In genomic region chr2:41847744-41848441, GRCh38 we compare ENCODE assay signal across 1 cellular context.
A peak's percentile ranks its signal among the peaks of the same experiment; 100 is the strongest.
TF ChIP-seq lines count a peak whose summit lies in the region.

No MANE protein-coding gene starts in this region.

TF ChIP-seq in HepG2, 621 proteins besides CTCF, POLR2A, EP300 and RAD21 (continued from another document and continues in another):
- no peak for TF ChIP-seq MNT (IDR thresholded peaks at IDR 0.05)
- 0 out of 2 replicates have a peak, but pooled peaks have one; percentile 75 for TF ChIP-seq ZNF414 (CRISPR knock-in tag; IDR thresholded peaks at IDR 0.05)
- no peak for TF ChIP-seq ZNF430 (CRISPR knock-in tag; IDR thresholded peaks at IDR 0.05)
- TF ChIP-seq ZNF121 (CRISPR knock-in tag; IDR thresholded peaks at IDR 0.05): no peak
- TF ChIP-seq ZBTB14 (CRISPR knock-in tag; IDR thresholded peaks at IDR 0.05): no peak
- TF ChIP-seq TMF1 (CRISPR knock-in tag; IDR thresholded peaks at IDR 0.05; ENCODE audit: low read depth): no peak
- TF ChIP-seq HCFC1 (IDR thresholded peaks at IDR 0.05; ENCODE audit: low read depth, low read length): no peak
- TF ChIP-seq ZNF687 (CRISPR knock-in tag; IDR thresholded peaks at IDR 0.05): no peak
- TF ChIP-seq ZNF580 (CRISPR knock-in tag; IDR thresholded peaks at IDR 0.05; ENCODE audit: borderline replicate concordance, low read depth): peak; percentile 90; the same call in 1 of the 2 replicates
- no peak; the same call in 1 of the 2 replicates for TF ChIP-seq ZNF749 (CRISPR knock-in tag; IDR thresholded peaks at IDR 0.05; ENCODE audit: borderline replicate concordance)
- no peak for TF ChIP-seq ZNF569 (CRISPR knock-in tag; IDR thresholded peaks at IDR 0.05; ENCODE audit: borderline replicate concordance)
- TF ChIP-seq KAT7 (CRISPR knock-in tag; IDR thresholded peaks at IDR 0.05; ENCODE audit: borderline replicate concordance): peak; percentile 68; the same call in 1 of the 2 replicates
- TF ChIP-seq TCF12 (IDR thresholded peaks at IDR 0.05): no peak
- TF ChIP-seq TCF12 (CRISPR knock-in tag; IDR thresholded peaks at IDR 0.05): peak; percentile 72; the same call in 1 of the 2 replicates
- TF ChIP-seq ZNF101 (CRISPR knock-in tag; IDR thresholded peaks at IDR 0.05; ENCODE audit: borderline replicate concordance, low read depth): no peak
- no peak for TF ChIP-seq ZNF839 (CRISPR knock-in tag; IDR thresholded peaks at IDR 0.05; ENCODE audit: borderline replicate concordance)
- no peak for TF ChIP-seq ZNF672 (CRISPR knock-in tag; IDR thresholded peaks at IDR 0.05)
- no peak for TF ChIP-seq ZNF773 (CRISPR knock-in tag; IDR thresholded peaks at IDR 0.05; ENCODE audit: borderline replicate concordance)
- no peak for TF ChIP-seq GTF3A (CRISPR knock-in tag; conservative IDR thresholded peaks at IDR 0.05)
- no peak for TF ChIP-seq ZNF275 (CRISPR knock-in tag; IDR thresholded peaks at IDR 0.05; ENCODE audit: borderline replicate concordance)
- peak; percentile 44 for TF ChIP-seq GABPB1 (CRISPR knock-in tag; IDR thresholded peaks at IDR 0.05)
- no peak for TF ChIP-seq PREB (CRISPR knock-in tag; IDR thresholded peaks at IDR 0.05)
- TF ChIP-seq PITX1 (CRISPR knock-in tag; IDR thresholded peaks at IDR 0.05): peak; percentile 91
- TF ChIP-seq ZBTB43 (CRISPR knock-in tag; conservative IDR thresholded peaks at IDR 0.05): no peak
- peak; percentile 77; the same call in 1 of the 2 replicates for TF ChIP-seq ZNF746 (CRISPR knock-in tag; IDR thresholded peaks at IDR 0.05)
- no peak for TF ChIP-seq AGO1 (IDR thresholded peaks at IDR 0.05; ENCODE audit: low read depth, low read length, poor library complexity, severe bottlenecking)
- TF ChIP-seq MLX (CRISPR knock-in tag; IDR thresholded peaks at IDR 0.05): peak; percentile 80; the same call in 1 of the 2 replicates
- no peak for TF ChIP-seq ZNF18 (CRISPR knock-in tag; IDR thresholded peaks at IDR 0.05; ENCODE audit: insufficient replicate concordance)
- peak; percentile 93 for TF ChIP-seq ZNF124 (CRISPR knock-in tag; IDR thresholded peaks at IDR 0.05)
- TF ChIP-seq IRX3 (CRISPR knock-in tag; IDR thresholded peaks at IDR 0.05; ENCODE audit: borderline replicate concordance, low read depth): no peak
- peak; percentile 52; the same call in 1 of the 2 replicates for TF ChIP-seq DRAP1 (CRISPR knock-in tag; IDR thresholded peaks at IDR 0.05)
- TF ChIP-seq NFIC (IDR thresholded peaks at IDR 0.05; ENCODE audit: low read length): peak; percentile 99
- TF ChIP-seq ZNF331 (CRISPR knock-in tag; IDR thresholded peaks at IDR 0.05): peak; percentile 97
- no peak for TF ChIP-seq BRF2 (CRISPR knock-in tag; IDR thresholded peaks at IDR 0.05)
- TF ChIP-seq SUZ12 (IDR thresholded peaks at IDR 0.05; ENCODE audit: low read depth, low read length): no peak
- TF ChIP-seq KLF6 (CRISPR knock-in tag; IDR thresholded peaks at IDR 0.05): peak; percentile 98
- TF ChIP-seq MXI1 (IDR thresholded peaks at IDR 0.05; ENCODE audit: borderline replicate concordance, low read depth, low read length): peak; percentile 62; the same call in 1 of the 3 replicates
- no peak for TF ChIP-seq MXD1 (CRISPR knock-in tag; IDR thresholded peaks at IDR 0.05)
- peak; percentile 85 for TF ChIP-seq ZNF781 (CRISPR knock-in tag; IDR thresholded peaks at IDR 0.05; ENCODE audit: borderline replicate concordance, not compliant biosample characterization)
- no peak; the same call in 1 of the 2 replicates for TF ChIP-seq ZNF160 (CRISPR knock-in tag; IDR thresholded peaks at IDR 0.05)
- TF ChIP-seq MAFK (conservative IDR thresholded peaks at IDR 0.05 in 1 of 2, IDR thresholded peaks at IDR 0.05 in 1 of 2; ENCODE audit: low read length in 2 of 2): no peak
- no peak for TF ChIP-seq ZNF784 (CRISPR knock-in tag; IDR thresholded peaks at IDR 0.05; ENCODE audit: borderline replicate concordance)
- TF ChIP-seq KLF15 (CRISPR knock-in tag; IDR thresholded peaks at IDR 0.05; ENCODE audit: borderline replicate concordance): no peak
- peak; percentile 56; the same call in 1 of the 2 replicates for TF ChIP-seq FOXC1 (CRISPR knock-in tag; IDR thresholded peaks at IDR 0.05; ENCODE audit: borderline replicate concordance)
- no peak for TF ChIP-seq SMAD1 (CRISPR knock-in tag; IDR thresholded peaks at IDR 0.05; ENCODE audit: borderline replicate concordance, low read depth)
- TF ChIP-seq TOPORS (CRISPR knock-in tag; IDR thresholded peaks at IDR 0.05): no peak
